ENCODE assay signal across 8 cellular contexts in the genomic region with DNA sequence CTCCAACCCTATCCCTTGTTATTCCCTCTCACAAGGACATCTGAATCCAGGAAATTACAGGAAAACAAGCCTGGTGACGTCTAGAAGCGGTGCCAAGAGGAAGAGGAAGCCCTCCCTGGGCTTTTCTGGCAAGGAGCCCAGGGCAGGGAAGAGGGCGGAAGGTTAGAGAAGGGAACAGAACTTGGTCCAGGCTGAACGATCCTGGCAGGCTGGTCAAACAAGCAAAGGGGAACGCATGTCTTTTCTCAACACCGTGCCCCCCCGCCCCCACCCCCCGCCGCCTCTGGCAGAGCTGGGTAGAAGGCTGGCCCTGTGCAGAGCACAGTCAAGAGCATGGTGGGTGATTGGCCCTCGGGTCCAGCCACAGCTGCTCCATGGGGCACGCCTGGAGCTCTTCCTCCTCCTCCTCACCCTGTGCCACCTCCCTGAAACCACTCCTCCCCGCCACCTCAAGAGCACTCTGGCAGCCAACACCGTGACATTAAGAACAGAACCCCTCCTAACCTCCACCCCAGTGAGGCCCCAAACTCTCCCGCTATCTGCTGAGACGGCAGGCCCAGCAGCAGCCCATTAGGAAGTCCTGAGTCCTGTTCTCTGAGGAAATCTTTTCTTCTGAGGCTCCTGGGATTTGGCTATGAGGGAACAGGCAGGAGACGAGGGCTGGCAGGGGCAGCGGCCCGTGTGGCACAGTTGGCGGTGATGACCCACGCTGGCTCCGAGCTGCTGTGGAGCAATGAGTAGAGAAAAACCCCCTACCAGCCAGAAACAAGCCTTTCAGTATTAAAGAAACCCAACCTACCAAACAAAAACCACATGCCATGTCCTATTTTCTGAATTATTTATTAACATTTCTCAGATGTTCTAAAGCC. TPM values are rescaled to one million over a fixed set of nuclear protein-coding genes. Genes with fewer than 3 reads are reported as not detected.
DNase-seq lines count a peak whose midpoint lies in the region; ATAC-seq and TF ChIP-seq lines count a peak whose summit lies in the region.

No MANE protein-coding gene starts in this region.

- no peak overlapping the region for H3K4me3 ChIP-seq in fibroblast of villous mesenchyme (ENCODE audit: low read depth, low read length)
- no peak overlapping the region for H3K4me3 ChIP-seq in sigmoid colon

- no peak for TF ChIP-seq POLR2A in sigmoid colon (IDR thresholded peaks at IDR 0.05)

- no peak for ATAC-seq in HG03039 (IDR thresholded peaks at IDR 0.05; ENCODE audit: unreplicated experiment)

- no peak for TF ChIP-seq EP300 in sigmoid colon (IDR thresholded peaks at IDR 0.05)

- H3K36me3 ChIP-seq in sigmoid colon, result no peaks in the 10 kb centered on the region

- TF ChIP-seq CTCF in fibroblast of villous mesenchyme (IDR thresholded peaks at IDR 0.05; ENCODE audit: insufficient read depth, low read depth, low read length), result no peak
- no peak for TF ChIP-seq CTCF in sigmoid colon (IDR thresholded peaks at IDR 0.05)

- H3K9me3 ChIP-seq in sigmoid colon, result no peaks in the 10 kb centered on the region

- peak overlapping the region; percentile 58 to 72 (median 70) for H3K27ac ChIP-seq in sigmoid colon

- no peaks in the 10 kb centered on the region for H3K27me3 ChIP-seq in sigmoid colon

- WGBS in sigmoid colon, 2 donors, result 26 to 50% methylated on average over 21 of the region's 21 CpGs

- DNase-seq in Daoy (ENCODE audit: low read depth) (peak; percentile 52), RPMI7951 (ENCODE audit: low read depth) (peak; percentile 32), fibroblast of villous mesenchyme (ENCODE audit: low read depth) (peak; percentile 26), sigmoid colon (peak; percentile 84), T-helper 2 cell (no peak)
- no peak for DNase-seq in stimulated activated naive CD4-positive, alpha-beta T cell treated with Interleukin-2 at 50 U/mL for 16 hours (lab: John Stamatoyannopoulos, UW)
- no peak for DNase-seq in stimulated activated CD4-positive, alpha-beta T cell treated with anti-CD3 and anti-CD28 coated beads, Interleukin-12 subunit alpha, Interleukin-12 subunit beta, amount 100 ng/mL, for 4 hours

- H3K4me1 ChIP-seq in sigmoid colon, result peaks cover 0 to 32% (median 28%) of the 10 kb centered on the region in 4 donors

- intact Hi-C loops in sigmoid colon (cut with DNase I), result loop anchor here (2.0 to 5.0 kb wide), 2 partner anchors 45 to 143 kb away; a partner anchor contains a TSS

RNA-seq across cellular contexts. Expression of a gene that starts 7.3 kb away (rescaled TPM):
- total RNA-seq in Daoy (2014; rRNA removed; shearing (Covaris generic)), result not detected in 2 replicates
- 6.4 and 7.5 TPM in 2 replicates for total RNA-seq in RPMI7951 (2014; rRNA removed; shearing (Covaris generic))
- total RNA-seq in fibroblast of villous mesenchyme (1.3 and 3.9 TPM in 2 replicates), sigmoid colon (10 to 100 TPM in 3 of 4 donors, 1 to 10 TPM in 1; 8.6 to 26.1 (median 21.9) TPM)
- polyA plus RNA-seq in sigmoid colon, result 1 to 10 TPM in 2 of 3 donors, under 1 TPM in 1; 0.46 to 5.0 (median 1.8) TPM

RNA-seq across cellular contexts. Expression of a gene that starts 7.4 kb away (rescaled TPM):
- 12.7 and 19.9 TPM in 2 replicates for total RNA-seq in Daoy (2014; rRNA removed; shearing (Covaris generic))
- total RNA-seq in RPMI7951 (2014; rRNA removed; shearing (Covaris generic)), result 13.6 and 14.8 TPM in 2 replicates
- total RNA-seq in fibroblast of villous mesenchyme (10.0 and 11.2 TPM in 2 replicates), sigmoid colon (10 to 100 TPM; 21.0 to 27.0 (median 23.2) TPM)
- 10 to 100 TPM in 1 of 3 donors, 1 to 10 TPM in 2; 6.9 to 16.2 (median 9.0) TPM for polyA plus RNA-seq in sigmoid colon

RNA-seq across cellular contexts. Expression of a gene that starts 13.2 kb away (rescaled TPM):
- 0.71 and 1.0 TPM in 2 replicates for total RNA-seq in Daoy (2014; rRNA removed; shearing (Covaris generic))
- 1.6 and 1.9 TPM in 2 replicates for total RNA-seq in RPMI7951 (2014; rRNA removed; shearing (Covaris generic))
- total RNA-seq in fibroblast of villous mesenchyme (0.97 and 2.6 TPM in 2 replicates), sigmoid colon (10 to 100 TPM; 12.8 to 16.6 (median 14.0) TPM)
- 1 to 10 TPM; 4.2 to 8.3 (median 4.4) TPM for polyA plus RNA-seq in sigmoid colon

RNA-seq across cellular contexts. Expression of a gene that starts 13.9 kb away (rescaled TPM):
- total RNA-seq in Daoy (2014; rRNA removed; shearing (Covaris generic)), result 31.6 and 39.9 TPM in 2 replicates
- 42.8 and 47.2 TPM in 2 replicates for total RNA-seq in RPMI7951 (2014; rRNA removed; shearing (Covaris generic))
- total RNA-seq in fibroblast of villous mesenchyme (15.1 and 19.3 TPM in 2 replicates), sigmoid colon (10 to 100 TPM; 13.9 to 20.6 (median 18.7) TPM)
- polyA plus RNA-seq in sigmoid colon, result 10 to 100 TPM in 1 of 3 donors, 1 to 10 TPM in 2; 7.4 to 19.3 (median 9.6) TPM

RNA-seq across cellular contexts. Expression of a gene that starts 29.0 kb away (rescaled TPM):
- total RNA-seq in Daoy (2014; rRNA removed; shearing (Covaris generic)), result 1.1 and 1.7 TPM in 2 replicates
- 0.10 and 0.12 TPM in 2 replicates for total RNA-seq in RPMI7951 (2014; rRNA removed; shearing (Covaris generic))
- total RNA-seq in fibroblast of villous mesenchyme, result under 0.01 TPM in 2 replicates
- total RNA-seq in sigmoid colon, result 1 to 10 TPM in 1 of 4 donors, under 1 TPM in 3; 0.36 to 1.5 (median 0.75) TPM
- polyA plus RNA-seq in sigmoid colon, result 10 to 100 TPM in 1 of 3 donors, under 1 TPM in 1, not detected in 1; 0.23 to 20.7 TPM

Comparison
In these comparisons a context has a peak if more than half of its experiments do, and no peak if none do; other contexts are left out.
1. DNase-seq: peak in Daoy (single experiment), RPMI7951 (single experiment), fibroblast of villous mesenchyme (single experiment) and sigmoid colon (single experiment); none in stimulated activated naive CD4-positive, alpha-beta T cell treated with Interleukin-2 at 50 U/mL for 16 hours (single experiment), T-helper 2 cell (0 of 5) and stimulated activated CD4-positive, alpha-beta T cell treated with anti-CD3 and anti-CD28 coated beads, Interleukin-12 subunit alpha, Interleukin-12 subunit beta, amount 100 ng/mL, for 4 hours (single experiment).